12 cellular contexts compared by ENCODE assay signal in genomic region chr16:87983416-87984097, GRCh38. TPM values are rescaled to one million over a fixed set of nuclear protein-coding genes. Genes with fewer than 3 reads are reported as not detected.
A peak's percentile ranks its signal among the peaks of the same experiment; 100 is the strongest.
DNase-seq lines count a peak whose midpoint lies in the region; ATAC-seq and TF ChIP-seq lines count a peak whose summit lies in the region.
"Not testable (repeated sequence)": the region's sequence is repeated elsewhere in the genome, so short reads cannot be mapped to it uniquely, and the experiment has no call there.
"Had no signal": no experiment of that assay in that cellular context is flagged by ENCODE, and none has a peak within 500 bp of the region (broad histone marks: within the 10 kb centered on the region; RNA-seq: fewer than 3 reads in every experiment).

No MANE protein-coding gene starts in this region.

- intact Hi-C loops in activated naive CD4-positive, alpha-beta T cell treated with anti-CD3 and anti-CD28 coated beads for 36 hours (cut with micrococcal nuclease) = loop anchor here (1.0 kb wide), 1 partner anchor 20 kb away; no protein-coding TSS in a partner anchor
- intact Hi-C loops in left ventricle myocardium superior (cut with micrococcal nuclease) = not testable (repeated sequence)

- not testable (repeated sequence) for H3K79me2 ChIP-seq in GM23338 (replicated peaks; ENCODE audit: insufficient read depth)

- H3K36me3 ChIP-seq in BLaER1 treated with 17β-estradiol and CSF1 and Interleukin-3, amounts not matched to agents 10 nM and 100 nM = peaks cover 49 to 80% (median 58%) of the 10 kb centered on the region in 11 experiments
- not testable (repeated sequence) for H3K36me3 ChIP-seq in GM23338 (ENCODE audit: insufficient read depth)

- H3K27me3 Mint-ChIP-seq in GM23338 (ENCODE audit: insufficient read depth, low read depth, poor library complexity); activated naive CD4-positive, alpha-beta T cell treated with anti-CD3 and anti-CD28 coated beads for 36 hours (ENCODE audit: low read depth); nephron (ENCODE audit: low read depth): not testable (repeated sequence)

- not testable (repeated sequence) for H3K27me3 ChIP-seq in BLaER1 treated with 17β-estradiol and CSF1 and Interleukin-3, amounts not matched to agents 10 nM and 100 nM; GM23338 (ENCODE audit: insufficient read depth)

- H3K9me3 Mint-ChIP-seq in GM23338; activated naive CD4-positive, alpha-beta T cell treated with anti-CD3 and anti-CD28 coated beads for 36 hours; nephron; stimulated activated effector memory CD8-positive, alpha-beta T cell treated with anti-CD3 and anti-CD28 coated beads, Interleukin-12 subunit alpha, Interleukin-12 subunit beta, amount 100 ng/mL, for 72 hours: not testable (repeated sequence)

- peak; percentile 40 to 42 for TF ChIP-seq CTCF in GM23338 (conservative IDR thresholded peaks at IDR 0.05; ENCODE audit: low read depth in 2 of 2)
- TF ChIP-seq CTCF in nephron (IDR thresholded peaks at IDR 0.05; ENCODE audit: unreplicated experiment in 3 of 3) = peak; percentile 14 to 42 (median 26)

- peaks cover 0 to 13% (median 0%) of the 10 kb centered on the region in 11 experiments; a peak in 2 of 22 replicates for H4K20me1 ChIP-seq in BLaER1 treated with 17β-estradiol and CSF1 and Interleukin-3, amounts not matched to agents 10 nM and 100 nM
- H4K20me1 ChIP-seq in GM23338 (replicated peaks; ENCODE audit: insufficient read depth) = not testable (repeated sequence)

- not testable (repeated sequence) for H3F3A ChIP-seq in GM23338 (replicated peaks; ENCODE audit: low read depth)

- peak overlapping the region; percentile 40; the same call in 1 of the 2 replicates for H3K27ac Mint-ChIP-seq in GM23338
- H3K27ac Mint-ChIP-seq in activated naive CD4-positive, alpha-beta T cell treated with anti-CD3 and anti-CD28 coated beads for 36 hours = peak overlapping the region; percentile 80
- H3K27ac Mint-ChIP-seq in nephron = peak overlapping the region in 2 of 3 experiments; percentile 9 to 23
- peak overlapping the region; percentile 98 for H3K27ac Mint-ChIP-seq in stimulated activated effector memory CD8-positive, alpha-beta T cell treated with anti-CD3 and anti-CD28 coated beads, Interleukin-12 subunit alpha, Interleukin-12 subunit beta, amount 100 ng/mL, for 72 hours

- H3K9ac ChIP-seq in BLaER1 treated with 17β-estradiol and CSF1 and Interleukin-3, amounts not matched to agents 10 nM and 100 nM = peak overlapping the region in 5 of 11 experiments; percentile 29 to 53 (median 46); a peak in 9 of 22 replicates

- ATAC-seq in GM23338 (peak; percentile 96), left ventricle myocardium superior (peak; percentile 81)
- peak; percentile 80 for ATAC-seq in stimulated activated effector memory CD8-positive, alpha-beta T cell treated with anti-CD3 and anti-CD28 coated beads, Interleukin-12 subunit alpha, Interleukin-12 subunit beta, amount 100 ng/mL, for 72 hours

- H3K36me3 Mint-ChIP-seq in GM23338 (ENCODE audit: low read depth) = peaks cover 23% of the 10 kb centered on the region
- peaks cover 11% of the 10 kb centered on the region for H3K36me3 Mint-ChIP-seq in activated naive CD4-positive, alpha-beta T cell treated with anti-CD3 and anti-CD28 coated beads for 36 hours (ENCODE audit: low read depth)
- peaks cover 34% of the 10 kb centered on the region for H3K36me3 Mint-ChIP-seq in nephron (ENCODE audit: low read depth)
- H3K36me3 Mint-ChIP-seq in stimulated activated effector memory CD8-positive, alpha-beta T cell treated with anti-CD3 and anti-CD28 coated beads, Interleukin-12 subunit alpha, Interleukin-12 subunit beta, amount 100 ng/mL, for 72 hours = peaks cover 89% of the 10 kb centered on the region

- H3K9me3 ChIP-seq in BLaER1 treated with 17β-estradiol and CSF1 and Interleukin-3, amounts not matched to agents 10 nM and 100 nM (replicated peaks in 1 of 11) = not testable (repeated sequence)

- peak overlapping the region in 9 of 11 experiments; percentile 12 to 56 (median 41); a peak in 12 of 22 replicates for H3K4me2 ChIP-seq in BLaER1 treated with 17β-estradiol and CSF1 and Interleukin-3, amounts not matched to agents 10 nM and 100 nM
- H3K4me2 ChIP-seq in GM23338 = not testable (repeated sequence)

- not testable (repeated sequence) for H3K4me3 Mint-ChIP-seq in GM23338; activated naive CD4-positive, alpha-beta T cell treated with anti-CD3 and anti-CD28 coated beads for 36 hours
- H3K4me3 Mint-ChIP-seq in nephron = peak overlapping the region in 1 of 3 experiments; percentile 10
- H3K4me3 Mint-ChIP-seq in stimulated activated effector memory CD8-positive, alpha-beta T cell treated with anti-CD3 and anti-CD28 coated beads, Interleukin-12 subunit alpha, Interleukin-12 subunit beta, amount 100 ng/mL, for 72 hours = peak overlapping the region; percentile 65

- H3K9me2 ChIP-seq in GM23338 (ENCODE audit: insufficient read depth) = not testable (repeated sequence)

- peak overlapping the region in 10 of 11 experiments; percentile 42 to 66 (median 58); a peak in 18 of 22 replicates for H3K27ac ChIP-seq in BLaER1 treated with 17β-estradiol and CSF1 and Interleukin-3, amounts not matched to agents 10 nM and 100 nM
- H3K27ac ChIP-seq in GM23338 (ENCODE audit: low read depth) = not testable (repeated sequence)

- H3K4me3 ChIP-seq in BLaER1 treated with 17β-estradiol and CSF1 and Interleukin-3, amounts not matched to agents 10 nM and 100 nM; GM23338: not testable (repeated sequence)

- CTCF ChIA-PET in activated naive CD4-positive, alpha-beta T cell treated with anti-CD3 and anti-CD28 coated beads for 36 hours (lab: Charles Lee) = interaction anchor here (1.4 kb wide), 1 partner anchor 110 kb away, joined by 3 read pairs; no protein-coding TSS in a partner anchor

- DNase-seq in GM23338 (ENCODE audit: low spot score) (peak; percentile 40), RPMI7951 (ENCODE audit: low read depth) (peak; percentile 68), dermis blood vessel endothelial cell (peak; percentile 38)
- peak; percentile 76 for DNase-seq in activated naive CD4-positive, alpha-beta T cell treated with anti-CD3 and anti-CD28 coated beads for 36 hours
- DNase-seq in left ventricle myocardium superior; stimulated activated effector memory CD8-positive, alpha-beta T cell treated with anti-CD3 and anti-CD28 coated beads, Interleukin-12 subunit alpha, Interleukin-12 subunit beta, amount 100 ng/mL, for 72 hours (ENCODE audit: low spot score in 2 of 2): not testable (repeated sequence)

- H3K4me1 ChIP-seq in BLaER1 treated with 17β-estradiol and CSF1 and Interleukin-3, amounts not matched to agents 10 nM and 100 nM = peaks cover 0 to 50% (median 31%) of the 10 kb centered on the region in 10 experiments; a peak in 16 of 20 replicates
- not testable (repeated sequence) for H3K4me1 ChIP-seq in GM23338 (ENCODE audit: insufficient read depth)

- H2AFZ ChIP-seq in GM23338 = not testable (repeated sequence)

- H3K4me1 Mint-ChIP-seq in GM23338 = not testable (repeated sequence)
- H3K4me1 Mint-ChIP-seq in activated naive CD4-positive, alpha-beta T cell treated with anti-CD3 and anti-CD28 coated beads for 36 hours (ENCODE audit: low read depth) = peaks cover 48% of the 10 kb centered on the region
- peaks cover 19% of the 10 kb centered on the region for H3K4me1 Mint-ChIP-seq in nephron
- peaks cover 71% of the 10 kb centered on the region for H3K4me1 Mint-ChIP-seq in stimulated activated effector memory CD8-positive, alpha-beta T cell treated with anti-CD3 and anti-CD28 coated beads, Interleukin-12 subunit alpha, Interleukin-12 subunit beta, amount 100 ng/mL, for 72 hours

RNA-seq across cellular contexts. Expression of gene BANP, which starts 32.3 kb away (rescaled TPM):
- 30.0 and 48.0 TPM in 2 replicates for total RNA-seq in GM23338 (2014; rRNA removed; shearing (Covaris generic))
- 22.3 and 22.6 TPM in 2 replicates for polyA plus RNA-seq in GM23338 (2016; fragmentation: Nextera tagmentation; extraction: Ambion mirVana)
- 15.3 and 15.5 TPM in 2 replicates for total RNA-seq in RPMI7951 (2014; rRNA removed; shearing (Covaris generic))
- 10 to 100 TPM; 35.1 to 38.6 TPM for total RNA-seq in activated naive CD4-positive, alpha-beta T cell treated with anti-CD3 and anti-CD28 coated beads for 36 hours
- 23.5 and 36.4 TPM in 2 replicates for total RNA-seq in dermis blood vessel endothelial cell
- total RNA-seq in left ventricle myocardium superior = 15.5 TPM

RNA-seq across cellular contexts. Expression of gene CA5A, which starts 47.2 kb away (rescaled TPM):
- not detected in 2 replicates for total RNA-seq in GM23338 (2014; rRNA removed; shearing (Covaris generic))
- not detected in 2 replicates for polyA plus RNA-seq in GM23338 (2016; fragmentation: Nextera tagmentation; extraction: Ambion mirVana)
- total RNA-seq in RPMI7951 (2014; rRNA removed; shearing (Covaris generic)) = not detected in 2 replicates
- not detected for total RNA-seq in activated naive CD4-positive, alpha-beta T cell treated with anti-CD3 and anti-CD28 coated beads for 36 hours
- total RNA-seq in dermis blood vessel endothelial cell = not detected in 2 replicates
- total RNA-seq in left ventricle myocardium superior = not detected
- total RNA-seq: activated CD4-positive, alpha-beta T cell treated with anti-CD3 and anti-CD28 coated beads, Interleukin-2, amount 10 ng/mL, durations not matched to agents 7 days and 5 days; CD4-positive, alpha-beta memory T cell; mesenteric fat pad; stomach had no signal
- polyA plus RNA-seq: CD4-positive, alpha-beta memory T cell; stomach had no signal

Comparison
In these comparisons a context has a peak if more than half of its experiments do, and no peak if none do; other contexts are left out.
1. H3K27ac Mint-ChIP-seq: peak in every context shown above with its lines; median percentile 98 in stimulated activated effector memory CD8-positive, alpha-beta T cell treated with anti-CD3 and anti-CD28 coated beads, Interleukin-12 subunit alpha, Interleukin-12 subunit beta, amount 100 ng/mL, for 72 hours; 80 in activated naive CD4-positive, alpha-beta T cell treated with anti-CD3 and anti-CD28 coated beads for 36 hours; 40 in GM23338; 16 in nephron.